8 cellular contexts compared by ENCODE assay signal in genomic region chr5:139660105-139660915, GRCh38. TPM values are rescaled to one million over a fixed set of nuclear protein-coding genes. Genes with fewer than 3 reads are reported as not detected.
DNase-seq lines count a peak whose midpoint lies in the region; ATAC-seq and TF ChIP-seq lines count a peak whose summit lies in the region.

No MANE protein-coding gene starts in this region.

- H3K27ac ChIP-seq in adipose tissue (ENCODE audit: low read depth, low read length): peak overlapping the region; percentile 79

- 24 to 35% (median 28%) methylated on average over 14 of the region's 14 CpGs for WGBS in adipose tissue, 3 donors

- no peaks in the 10 kb centered on the region for H3K36me3 Mint-ChIP-seq in activated CD8-positive, alpha-beta T cell treated with anti-CD3 and anti-CD28 coated beads for 36 hours (ENCODE audit: low read depth)
- no peaks in the 10 kb centered on the region for H3K36me3 Mint-ChIP-seq in activated CD4-positive, alpha-beta T cell treated with anti-CD3 and anti-CD28 coated beads for 36 hours (ENCODE audit: low read depth)

- H3K4me3 ChIP-seq in skeletal muscle cell (ENCODE audit: low read depth, low read length): peak overlapping the region; percentile 27

- no peak overlapping the region for H3K27ac Mint-ChIP-seq in activated CD8-positive, alpha-beta T cell treated with anti-CD3 and anti-CD28 coated beads for 36 hours
- H3K27ac Mint-ChIP-seq in activated CD4-positive, alpha-beta T cell treated with anti-CD3 and anti-CD28 coated beads for 36 hours: no peak overlapping the region

- ATAC-seq in left cardiac atrium (peak; percentile 50 to 55), GM18502 (IDR thresholded peaks at IDR 0.05; ENCODE audit: poor library complexity, unreplicated experiment) (no peak), GM21825 (IDR thresholded peaks at IDR 0.05; ENCODE audit: unreplicated experiment) (no peak)
- ATAC-seq in activated CD8-positive, alpha-beta T cell treated with anti-CD3 and anti-CD28 coated beads for 36 hours: no peak
- no peak for ATAC-seq in activated CD4-positive, alpha-beta T cell treated with anti-CD3 and anti-CD28 coated beads for 36 hours

- H3K4me1 Mint-ChIP-seq in activated CD8-positive, alpha-beta T cell treated with anti-CD3 and anti-CD28 coated beads for 36 hours (ENCODE audit: low read depth): peaks cover 37% of the 10 kb centered on the region
- H3K4me1 Mint-ChIP-seq in activated CD4-positive, alpha-beta T cell treated with anti-CD3 and anti-CD28 coated beads for 36 hours: peaks cover 3% of the 10 kb centered on the region

- H3K27me3 Mint-ChIP-seq in activated CD8-positive, alpha-beta T cell treated with anti-CD3 and anti-CD28 coated beads for 36 hours: peaks cover 4% of the 10 kb centered on the region
- H3K27me3 Mint-ChIP-seq in activated CD4-positive, alpha-beta T cell treated with anti-CD3 and anti-CD28 coated beads for 36 hours: peaks cover 4% of the 10 kb centered on the region

- DNase-seq in HK-2 (ENCODE audit: unreplicated experiment): peak; percentile 70
- DNase-seq in left cardiac atrium: peak; percentile 77
- DNase-seq in skeletal muscle cell (ENCODE audit: low read depth): no peak
- no peak for DNase-seq in activated CD8-positive, alpha-beta T cell treated with anti-CD3 and anti-CD28 coated beads for 36 hours
- DNase-seq in activated CD4-positive, alpha-beta T cell treated with anti-CD3 and anti-CD28 coated beads for 36 hours: no peak

- CTCF ChIA-PET in activated CD8-positive, alpha-beta T cell treated with anti-CD3 and anti-CD28 coated beads for 36 hours (lab: Charles Lee): interaction anchor here (1.2 to 2.7 kb wide), 2 partner anchors 10 to 105 kb away, joined by 4 to 6 read pairs; no protein-coding TSS in a partner anchor
- CTCF ChIA-PET in activated CD4-positive, alpha-beta T cell treated with anti-CD3 and anti-CD28 coated beads for 36 hours (lab: Charles Lee): interaction anchor here (1.4 kb wide), 1 partner anchor 309 kb away, joined by 4 read pairs; no protein-coding TSS in a partner anchor

- H3K4me3 Mint-ChIP-seq in activated CD8-positive, alpha-beta T cell treated with anti-CD3 and anti-CD28 coated beads for 36 hours: no peak overlapping the region
- H3K4me3 Mint-ChIP-seq in activated CD4-positive, alpha-beta T cell treated with anti-CD3 and anti-CD28 coated beads for 36 hours: no peak overlapping the region

- intact Hi-C loops in left cardiac atrium (cut with DNase I): no loop called here
- intact Hi-C loops in activated CD8-positive, alpha-beta T cell treated with anti-CD3 and anti-CD28 coated beads for 36 hours (cut with micrococcal nuclease): no loop called here
- intact Hi-C loops in activated CD4-positive, alpha-beta T cell treated with anti-CD3 and anti-CD28 coated beads for 36 hours (cut with DNase I, micrococcal nuclease): no loop called here

- no peaks in the 10 kb centered on the region for H3K9me3 Mint-ChIP-seq in activated CD8-positive, alpha-beta T cell treated with anti-CD3 and anti-CD28 coated beads for 36 hours
- no peaks in the 10 kb centered on the region for H3K9me3 Mint-ChIP-seq in activated CD4-positive, alpha-beta T cell treated with anti-CD3 and anti-CD28 coated beads for 36 hours (ENCODE audit: low read depth)

- TF ChIP-seq CTCF in activated CD8-positive, alpha-beta T cell treated with anti-CD3 and anti-CD28 coated beads for 36 hours (IDR thresholded peaks at IDR 0.05): no peak

- POLR2A ChIA-PET in activated CD8-positive, alpha-beta T cell treated with anti-CD3 and anti-CD28 coated beads for 36 hours (lab: Charles Lee): interaction anchor here (1.1 to 2.1 kb wide), 3 partner anchors 8 to 12 kb away, joined by 3 to 7 read pairs (median 4); partner anchors contain the start of gene CXXC5
- POLR2A ChIA-PET in activated CD4-positive, alpha-beta T cell treated with anti-CD3 and anti-CD28 coated beads for 36 hours (lab: Charles Lee): no interaction called here

RNA-seq across cellular contexts. Expression of gene CXXC5, which starts 12.2 kb away (rescaled TPM):
- 10 to 100 TPM; 14.2 to 52.3 (median 39.0) TPM for polyA plus RNA-seq in adipose tissue
- 10 to 100 TPM; 33.4 to 44.1 TPM for total RNA-seq in left cardiac atrium
- 1 to 10 TPM; 3.5 to 4.3 TPM for total RNA-seq in activated CD8-positive, alpha-beta T cell treated with anti-CD3 and anti-CD28 coated beads for 36 hours
- total RNA-seq in activated CD4-positive, alpha-beta T cell treated with anti-CD3 and anti-CD28 coated beads for 36 hours: 1 to 10 TPM in 1 of 2 experiments, under 1 TPM in 1; 0.82 to 1.1 TPM

Comparison
In these comparisons a context has a peak if more than half of its experiments do, and no peak if none do; other contexts are left out.
1. DNase-seq: peak in HK-2 (single experiment) and left cardiac atrium (single experiment); none in skeletal muscle cell (single experiment), activated CD8-positive, alpha-beta T cell treated with anti-CD3 and anti-CD28 coated beads for 36 hours (single experiment) and activated CD4-positive, alpha-beta T cell treated with anti-CD3 and anti-CD28 coated beads for 36 hours (single experiment).
2. ATAC-seq: peak in left cardiac atrium (2 of 2); none in activated CD8-positive, alpha-beta T cell treated with anti-CD3 and anti-CD28 coated beads for 36 hours (single experiment), GM18502 (single experiment), activated CD4-positive, alpha-beta T cell treated with anti-CD3 and anti-CD28 coated beads for 36 hours (single experiment) and GM21825 (single experiment).
3. RNA of gene CXXC5, which starts 12.2 kb away (total RNA-seq): 33.4 to 44.1 TPM in left cardiac atrium; 3.5 to 4.3 TPM in activated CD8-positive, alpha-beta T cell treated with anti-CD3 and anti-CD28 coated beads for 36 hours and 0.82 to 1.1 TPM in activated CD4-positive, alpha-beta T cell treated with anti-CD3 and anti-CD28 coated beads for 36 hours; every median in the first group is over 4 times any median in the second.